ENCODE assay signal across 8 cellular contexts in the genomic region with DNA sequence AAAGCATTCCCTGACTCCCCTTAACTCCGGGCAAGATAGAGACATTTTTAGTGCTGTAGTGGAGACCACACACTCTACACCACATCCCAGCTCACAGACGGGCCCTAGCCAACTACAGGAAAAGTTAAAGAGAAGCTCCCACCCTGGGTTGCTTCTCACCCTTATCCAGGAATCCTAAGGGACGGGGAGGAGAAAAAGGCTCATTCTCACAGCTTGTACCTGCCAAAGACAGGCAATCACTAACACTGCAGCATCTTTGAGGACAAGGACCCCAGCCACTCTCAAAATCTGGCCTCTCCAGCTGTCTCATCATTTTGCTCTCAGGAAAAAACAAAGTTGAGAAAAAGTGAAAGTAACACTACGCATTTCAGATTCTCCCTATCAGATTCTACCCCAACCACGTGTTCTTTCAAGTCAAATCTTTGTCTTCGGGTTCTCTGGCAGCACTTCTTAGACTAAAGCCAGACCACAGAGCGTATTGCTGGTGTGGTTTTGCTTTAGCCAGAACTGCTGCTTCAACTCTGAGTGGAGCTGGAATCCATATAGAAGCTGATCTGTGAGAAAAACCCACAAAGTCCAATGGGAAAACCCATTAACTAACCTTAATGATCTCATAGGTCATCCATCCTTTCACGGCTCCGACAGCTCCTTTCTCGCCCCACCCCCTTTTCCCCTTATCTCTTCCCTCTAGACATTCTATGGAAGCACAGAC.
DNase-seq lines count a peak whose midpoint lies in the region; ATAC-seq, FAIRE-seq and TF ChIP-seq lines count a peak whose summit lies in the region.

No MANE protein-coding gene starts in this region.

- TF ChIP-seq CTCF in natural killer cell (IDR thresholded peaks at IDR 0.05) (no peak), kidney (IDR thresholded peaks at IDR 0.05; ENCODE audit: borderline replicate concordance, extremely low read depth, insufficient read depth) (no peak)

- no peaks in the 10 kb centered on the region for H3K4me1 ChIP-seq in kidney (ENCODE audit: control insufficient read depth in 1 of 2, insufficient read depth in 1 of 2, low read depth in 1 of 2, low read length in 2 of 2)

- peak overlapping the region; percentile 69 to 83 for H3K27ac Mint-ChIP-seq in natural killer cell

- peak; percentile 88 for DNase-seq in EL
- DNase-seq in RCC 7860 (ENCODE audit: low spot score): peak; percentile 88
- DNase-seq in central memory CD4-positive, alpha-beta T cell: peak; percentile 79
- DNase-seq in natural killer cell: peak; percentile 16
- DNase-seq in SW480 (ENCODE audit: low spot score): no peak
- no peak for DNase-seq in kidney

- H3K4me3 Mint-ChIP-seq in natural killer cell: peak overlapping the region; percentile 80

- intact Hi-C loops in natural killer cell (cut with micrococcal nuclease): loop anchor here (10.0 kb wide), 1 partner anchor 52 kb away; no protein-coding TSS in a partner anchor
- intact Hi-C loops in kidney (cut with DNase I): no loop called here

- no peaks in the 10 kb centered on the region for H3K9me3 Mint-ChIP-seq in natural killer cell

- peak overlapping the region in 1 of 2 donors; percentile 24 for H3K9ac ChIP-seq in kidney (ENCODE audit: low read length in 2 of 2)

- H3K9me3 ChIP-seq in kidney (ENCODE audit: control insufficient read depth in 1 of 2, low read length in 2 of 2): no peaks in the 10 kb centered on the region

- no peaks in the 10 kb centered on the region for H3K36me3 Mint-ChIP-seq in natural killer cell

- H3K36me3 ChIP-seq in kidney (ENCODE audit: control insufficient read depth in 1 of 2, insufficient read depth in 2 of 2, low read length in 2 of 2): no peaks in the 10 kb centered on the region

- peaks cover 0 to 16% of the 10 kb centered on the region in 2 donors for H3K27me3 Mint-ChIP-seq in natural killer cell (ENCODE audit: low read depth in 2 of 2)

- FAIRE-seq in RCC 7860 (lab: Jason Lieb, UNC) (peak; percentile 98), kidney (lab: Jason Lieb, UNC) (no peak)

- H3K4me3 ChIP-seq in kidney (ENCODE audit: low read length in 2 of 2): peak overlapping the region in 1 of 2 donors; percentile 5

- H3K27ac ChIP-seq in kidney (ENCODE audit: low read depth in 2 of 2, low read length in 2 of 2): no peak overlapping the region

- H3K4me1 Mint-ChIP-seq in natural killer cell: peaks cover 15 to 21% of the 10 kb centered on the region in 2 donors

- ATAC-seq in GM21825 (IDR thresholded peaks at IDR 0.05; ENCODE audit: unreplicated experiment): peak; percentile 57
- peak; percentile 78 to 87 (median 87) for ATAC-seq in natural killer cell
- ATAC-seq in HG03108 (IDR thresholded peaks at IDR 0.05; ENCODE audit: unreplicated experiment): no peak

Comparison
In these comparisons a context has a peak if more than half of its experiments do, and no peak if none do; other contexts are left out.
1. DNase-seq: peak in EL (single experiment), RCC 7860 (single experiment), central memory CD4-positive, alpha-beta T cell (single experiment) and natural killer cell (single experiment); none in SW480 (single experiment) and kidney (single experiment).